In the genomic region with DNA sequence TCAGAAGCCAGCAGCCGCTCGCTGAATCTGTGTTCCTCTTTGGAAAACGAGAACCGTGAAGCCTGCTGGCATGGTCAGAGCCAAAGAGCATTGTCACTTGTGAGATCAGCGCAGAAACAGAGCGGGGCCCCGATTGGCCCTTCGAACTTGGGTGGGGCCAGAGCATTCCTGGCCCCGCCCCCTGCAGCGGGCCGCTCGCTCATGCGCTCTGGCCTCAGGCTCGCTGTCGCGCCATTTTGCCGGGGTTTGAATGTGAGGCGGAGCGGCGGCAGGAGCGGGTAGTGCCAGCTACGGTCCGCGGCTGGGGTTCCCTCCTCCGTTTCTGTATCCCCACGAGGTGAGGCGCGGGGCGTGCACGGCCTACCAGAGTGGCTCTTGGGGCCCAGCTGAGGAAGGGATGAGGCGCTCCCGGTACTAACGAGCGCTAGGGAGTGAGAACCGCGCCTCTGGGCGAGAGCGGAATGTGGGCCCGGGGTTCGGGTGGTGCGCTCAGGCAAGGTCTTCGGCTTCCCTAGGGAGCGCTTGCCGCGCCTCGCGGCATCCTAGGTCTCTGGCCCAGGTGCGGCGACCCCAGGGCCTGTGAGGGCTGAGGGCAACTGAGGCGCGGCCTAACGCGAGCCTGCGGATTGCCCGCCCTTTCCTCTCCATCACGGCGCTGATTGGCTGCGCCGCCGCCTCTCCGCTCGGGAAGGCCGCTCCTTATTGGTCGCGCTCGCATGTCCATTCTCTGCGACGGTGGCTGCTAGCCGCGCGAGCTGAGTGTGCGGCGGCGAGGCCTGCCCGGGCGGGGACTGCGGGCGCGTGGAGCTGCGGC, we compare ENCODE assay signal across 1 cellular context.
A peak's percentile ranks its signal among the peaks of the same experiment; 100 is the strongest.
TF ChIP-seq lines count a peak whose summit lies in the region.

A gene with protein sequence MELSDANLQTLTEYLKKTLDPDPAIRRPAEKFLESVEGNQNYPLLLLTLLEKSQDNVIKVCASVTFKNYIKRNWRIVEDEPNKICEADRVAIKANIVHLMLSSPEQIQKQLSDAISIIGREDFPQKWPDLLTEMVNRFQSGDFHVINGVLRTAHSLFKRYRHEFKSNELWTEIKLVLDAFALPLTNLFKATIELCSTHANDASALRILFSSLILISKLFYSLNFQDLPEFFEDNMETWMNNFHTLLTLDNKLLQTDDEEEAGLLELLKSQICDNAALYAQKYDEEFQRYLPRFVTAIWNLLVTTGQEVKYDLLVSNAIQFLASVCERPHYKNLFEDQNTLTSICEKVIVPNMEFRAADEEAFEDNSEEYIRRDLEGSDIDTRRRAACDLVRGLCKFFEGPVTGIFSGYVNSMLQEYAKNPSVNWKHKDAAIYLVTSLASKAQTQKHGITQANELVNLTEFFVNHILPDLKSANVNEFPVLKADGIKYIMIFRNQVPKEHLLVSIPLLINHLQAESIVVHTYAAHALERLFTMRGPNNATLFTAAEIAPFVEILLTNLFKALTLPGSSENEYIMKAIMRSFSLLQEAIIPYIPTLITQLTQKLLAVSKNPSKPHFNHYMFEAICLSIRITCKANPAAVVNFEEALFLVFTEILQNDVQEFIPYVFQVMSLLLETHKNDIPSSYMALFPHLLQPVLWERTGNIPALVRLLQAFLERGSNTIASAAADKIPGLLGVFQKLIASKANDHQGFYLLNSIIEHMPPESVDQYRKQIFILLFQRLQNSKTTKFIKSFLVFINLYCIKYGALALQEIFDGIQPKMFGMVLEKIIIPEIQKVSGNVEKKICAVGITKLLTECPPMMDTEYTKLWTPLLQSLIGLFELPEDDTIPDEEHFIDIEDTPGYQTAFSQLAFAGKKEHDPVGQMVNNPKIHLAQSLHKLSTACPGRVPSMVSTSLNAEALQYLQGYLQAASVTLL (plus strand): TSS at position 226 of the 814 bp plus-strand sequence. CDS start 12,152 bp downstream, outside the sequence.

TF ChIP-seq in GM23338, 12 proteins besides CTCF, POLR2A, EP300 and RAD21 (continued from another document):
- TF ChIP-seq, protein P1, sequence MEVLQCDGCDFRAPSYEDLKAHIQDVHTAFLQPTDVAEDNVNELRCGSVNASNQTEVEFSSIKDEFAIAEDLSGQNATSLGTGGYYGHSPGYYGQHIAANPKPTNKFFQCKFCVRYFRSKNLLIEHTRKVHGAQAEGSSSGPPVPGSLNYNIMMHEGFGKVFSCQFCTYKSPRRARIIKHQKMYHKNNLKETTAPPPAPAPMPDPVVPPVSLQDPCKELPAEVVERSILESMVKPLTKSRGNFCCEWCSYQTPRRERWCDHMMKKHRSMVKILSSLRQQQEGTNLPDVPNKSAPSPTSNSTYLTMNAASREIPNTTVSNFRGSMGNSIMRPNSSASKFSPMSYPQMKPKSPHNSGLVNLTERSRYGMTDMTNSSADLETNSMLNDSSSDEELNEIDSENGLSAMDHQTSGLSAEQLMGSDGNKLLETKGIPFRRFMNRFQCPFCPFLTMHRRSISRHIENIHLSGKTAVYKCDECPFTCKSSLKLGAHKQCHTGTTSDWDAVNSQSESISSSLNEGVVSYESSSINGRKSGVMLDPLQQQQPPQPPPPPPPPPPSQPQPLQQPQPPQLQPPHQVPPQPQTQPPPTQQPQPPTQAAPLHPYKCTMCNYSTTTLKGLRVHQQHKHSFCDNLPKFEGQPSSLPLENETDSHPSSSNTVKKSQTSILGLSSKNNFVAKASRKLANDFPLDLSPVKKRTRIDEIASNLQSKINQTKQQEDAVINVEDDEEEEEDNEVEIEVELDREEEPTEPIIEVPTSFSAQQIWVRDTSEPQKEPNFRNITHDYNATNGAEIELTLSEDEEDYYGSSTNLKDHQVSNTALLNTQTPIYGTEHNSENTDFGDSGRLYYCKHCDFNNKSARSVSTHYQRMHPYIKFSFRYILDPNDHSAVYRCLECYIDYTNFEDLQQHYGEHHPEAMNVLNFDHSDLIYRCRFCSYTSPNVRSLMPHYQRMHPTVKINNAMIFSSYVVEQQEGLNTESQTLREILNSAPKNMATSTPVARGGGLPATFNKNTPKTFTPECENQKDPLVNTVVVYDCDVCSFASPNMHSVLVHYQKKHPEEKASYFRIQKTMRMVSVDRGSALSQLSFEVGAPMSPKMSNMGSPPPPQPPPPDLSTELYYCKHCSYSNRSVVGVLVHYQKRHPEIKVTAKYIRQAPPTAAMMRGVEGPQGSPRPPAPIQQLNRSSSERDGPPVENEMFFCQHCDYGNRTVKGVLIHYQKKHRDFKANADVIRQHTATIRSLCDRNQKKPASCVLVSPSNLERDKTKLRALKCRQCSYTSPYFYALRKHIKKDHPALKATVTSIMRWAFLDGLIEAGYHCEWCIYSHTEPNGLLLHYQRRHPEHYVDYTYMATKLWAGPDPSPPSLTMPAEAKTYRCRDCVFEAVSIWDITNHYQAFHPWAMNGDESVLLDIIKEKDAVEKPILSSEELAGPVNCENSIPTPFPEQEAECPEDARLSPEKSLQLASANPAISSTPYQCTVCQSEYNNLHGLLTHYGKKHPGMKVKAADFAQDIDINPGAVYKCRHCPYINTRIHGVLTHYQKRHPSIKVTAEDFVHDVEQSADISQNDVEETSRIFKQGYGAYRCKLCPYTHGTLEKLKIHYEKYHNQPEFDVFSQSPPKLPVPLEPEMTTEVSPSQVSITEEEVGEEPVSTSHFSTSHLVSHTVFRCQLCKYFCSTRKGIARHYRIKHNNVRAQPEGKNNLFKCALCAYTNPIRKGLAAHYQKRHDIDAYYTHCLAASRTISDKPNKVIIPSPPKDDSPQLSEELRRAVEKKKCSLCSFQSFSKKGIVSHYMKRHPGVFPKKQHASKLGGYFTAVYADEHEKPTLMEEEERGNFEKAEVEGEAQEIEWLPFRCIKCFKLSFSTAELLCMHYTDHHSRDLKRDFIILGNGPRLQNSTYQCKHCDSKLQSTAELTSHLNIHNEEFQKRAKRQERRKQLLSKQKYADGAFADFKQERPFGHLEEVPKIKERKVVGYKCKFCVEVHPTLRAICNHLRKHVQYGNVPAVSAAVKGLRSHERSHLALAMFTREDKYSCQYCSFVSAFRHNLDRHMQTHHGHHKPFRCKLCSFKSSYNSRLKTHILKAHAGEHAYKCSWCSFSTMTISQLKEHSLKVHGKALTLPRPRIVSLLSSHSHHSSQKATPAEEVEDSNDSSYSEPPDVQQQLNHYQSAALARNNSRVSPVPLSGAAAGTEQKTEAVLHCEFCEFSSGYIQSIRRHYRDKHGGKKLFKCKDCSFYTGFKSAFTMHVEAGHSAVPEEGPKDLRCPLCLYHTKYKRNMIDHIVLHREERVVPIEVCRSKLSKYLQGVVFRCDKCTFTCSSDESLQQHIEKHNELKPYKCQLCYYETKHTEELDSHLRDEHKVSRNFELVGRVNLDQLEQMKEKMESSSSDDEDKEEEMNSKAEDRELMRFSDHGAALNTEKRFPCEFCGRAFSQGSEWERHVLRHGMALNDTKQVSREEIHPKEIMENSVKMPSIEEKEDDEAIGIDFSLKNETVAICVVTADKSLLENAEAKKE (CRISPR knock-in tag; IDR thresholded peaks at IDR 0.05), result no peak
- TF ChIP-seq POLR2AphosphoS5 (IDR thresholded peaks at IDR 0.05; ENCODE audit: low read depth) (peak; percentile 94), JUNB (IDR thresholded peaks at IDR 0.05; ENCODE audit: unreplicated experiment) (no peak), ZNF114 (CRISPR knock-in tag; IDR thresholded peaks at IDR 0.05) (no peak), ZNF331 (CRISPR knock-in tag; IDR thresholded peaks at IDR 0.05; ENCODE audit: low read depth) (no peak), EZH2 (IDR thresholded peaks at IDR 0.05; ENCODE audit: low read depth, unreplicated experiment) (no peak), STAT1 (IDR thresholded peaks at IDR 0.05; ENCODE audit: unreplicated experiment) (no peak), NANOG (IDR thresholded peaks at IDR 0.05; ENCODE audit: borderline replicate concordance) (no peak), CREB1 (CRISPR knock-in tag; IDR thresholded peaks at IDR 0.05; ENCODE audit: low read depth) (peak; percentile 41; the same call in 1 of the 2 replicates)
- TF ChIP-seq, protein P2, sequence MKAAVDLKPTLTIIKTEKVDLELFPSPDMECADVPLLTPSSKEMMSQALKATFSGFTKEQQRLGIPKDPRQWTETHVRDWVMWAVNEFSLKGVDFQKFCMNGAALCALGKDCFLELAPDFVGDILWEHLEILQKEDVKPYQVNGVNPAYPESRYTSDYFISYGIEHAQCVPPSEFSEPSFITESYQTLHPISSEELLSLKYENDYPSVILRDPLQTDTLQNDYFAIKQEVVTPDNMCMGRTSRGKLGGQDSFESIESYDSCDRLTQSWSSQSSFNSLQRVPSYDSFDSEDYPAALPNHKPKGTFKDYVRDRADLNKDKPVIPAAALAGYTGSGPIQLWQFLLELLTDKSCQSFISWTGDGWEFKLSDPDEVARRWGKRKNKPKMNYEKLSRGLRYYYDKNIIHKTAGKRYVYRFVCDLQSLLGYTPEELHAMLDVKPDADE (IDR thresholded peaks at IDR 0.05), result peak; percentile 70
- TF ChIP-seq, protein P3, sequence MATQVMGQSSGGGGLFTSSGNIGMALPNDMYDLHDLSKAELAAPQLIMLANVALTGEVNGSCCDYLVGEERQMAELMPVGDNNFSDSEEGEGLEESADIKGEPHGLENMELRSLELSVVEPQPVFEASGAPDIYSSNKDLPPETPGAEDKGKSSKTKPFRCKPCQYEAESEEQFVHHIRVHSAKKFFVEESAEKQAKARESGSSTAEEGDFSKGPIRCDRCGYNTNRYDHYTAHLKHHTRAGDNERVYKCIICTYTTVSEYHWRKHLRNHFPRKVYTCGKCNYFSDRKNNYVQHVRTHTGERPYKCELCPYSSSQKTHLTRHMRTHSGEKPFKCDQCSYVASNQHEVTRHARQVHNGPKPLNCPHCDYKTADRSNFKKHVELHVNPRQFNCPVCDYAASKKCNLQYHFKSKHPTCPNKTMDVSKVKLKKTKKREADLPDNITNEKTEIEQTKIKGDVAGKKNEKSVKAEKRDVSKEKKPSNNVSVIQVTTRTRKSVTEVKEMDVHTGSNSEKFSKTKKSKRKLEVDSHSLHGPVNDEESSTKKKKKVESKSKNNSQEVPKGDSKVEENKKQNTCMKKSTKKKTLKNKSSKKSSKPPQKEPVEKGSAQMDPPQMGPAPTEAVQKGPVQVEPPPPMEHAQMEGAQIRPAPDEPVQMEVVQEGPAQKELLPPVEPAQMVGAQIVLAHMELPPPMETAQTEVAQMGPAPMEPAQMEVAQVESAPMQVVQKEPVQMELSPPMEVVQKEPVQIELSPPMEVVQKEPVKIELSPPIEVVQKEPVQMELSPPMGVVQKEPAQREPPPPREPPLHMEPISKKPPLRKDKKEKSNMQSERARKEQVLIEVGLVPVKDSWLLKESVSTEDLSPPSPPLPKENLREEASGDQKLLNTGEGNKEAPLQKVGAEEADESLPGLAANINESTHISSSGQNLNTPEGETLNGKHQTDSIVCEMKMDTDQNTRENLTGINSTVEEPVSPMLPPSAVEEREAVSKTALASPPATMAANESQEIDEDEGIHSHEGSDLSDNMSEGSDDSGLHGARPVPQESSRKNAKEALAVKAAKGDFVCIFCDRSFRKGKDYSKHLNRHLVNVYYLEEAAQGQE (IDR thresholded peaks at IDR 0.05; ENCODE audit: unreplicated experiment), result no peak
